In the genomic region with DNA sequence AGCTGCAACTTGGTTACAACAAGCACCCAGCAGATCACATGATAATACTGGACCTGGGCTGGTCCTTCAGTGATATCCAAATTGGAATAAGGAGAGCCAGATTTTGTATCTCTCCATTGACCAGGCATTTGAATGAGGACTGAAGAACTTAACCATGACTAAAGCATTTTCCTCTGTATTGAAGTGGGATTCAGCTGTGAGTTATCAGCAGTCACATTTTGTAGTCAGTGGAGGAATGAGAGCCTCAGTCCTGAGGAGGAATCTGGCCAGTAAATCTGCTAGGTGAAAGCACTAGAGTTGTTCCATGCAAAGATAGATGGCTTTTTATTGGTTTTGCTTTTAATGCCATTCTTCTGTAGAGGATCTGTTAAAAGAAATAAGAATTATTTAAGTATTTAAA, we compare ENCODE assay signal across 24 cellular contexts.
A peak's percentile ranks its signal among the peaks of the same experiment; 100 is the strongest.
DNase-seq lines count a peak whose midpoint lies in the region; ATAC-seq and TF ChIP-seq lines count a peak whose summit lies in the region.
"Had no signal": no experiment of that assay in that cellular context is flagged by ENCODE, and none has a peak within 500 bp of the region (broad histone marks: within the 10 kb centered on the region; RNA-seq: fewer than 3 reads in every experiment).

No MANE protein-coding gene starts in this region.

- no peak overlapping the region for H3K4me3 Mint-ChIP-seq in naive thymus-derived CD8-positive, alpha-beta T cell
- H3K4me3 Mint-ChIP-seq: activated CD4-positive, alpha-beta T cell treated with anti-CD3 and anti-CD28 coated beads, Interleukin-2, amount 10 ng/mL, durations not matched to agents 7 days and 5 days; activated T-helper 1 cell treated with anti-CD3 and anti-CD28 coated beads, Interleukin-12 subunit alpha, Interleukin-12 subunit beta, Interleukin-2, Interleukin-4 antibody, amounts not matched to agents 30 ng/mL and 10 ng/mL and 1 ng/mL, durations not matched to agents 14 hours and 24 hours and 36 hours; nephron progenitor cell; T-helper 1 cell treated with Interleukin-12 subunit alpha and Interleukin-12 subunit beta and Interleukin-4 antibody, amounts not matched to agents 30 μg/mL and 1 μg/mL, for 36 hours had no signal

- POLR2A ChIA-PET in naive thymus-derived CD8-positive, alpha-beta T cell (lab: Charles Lee): no interaction called here

- ATAC-seq in naive thymus-derived CD8-positive, alpha-beta T cell: no peak
- no peak for ATAC-seq in HG02970 (IDR thresholded peaks at IDR 0.05; ENCODE audit: low FRiP score, unreplicated experiment)
- ATAC-seq: sciatic nerve, upper lobe of right lung had no signal

- H3K27ac Mint-ChIP-seq in naive thymus-derived CD8-positive, alpha-beta T cell: no peak overlapping the region
- H3K27ac Mint-ChIP-seq: activated CD4-positive, alpha-beta T cell treated with anti-CD3 and anti-CD28 coated beads, Interleukin-2, amount 10 ng/mL, durations not matched to agents 7 days and 5 days; activated T-helper 1 cell treated with anti-CD3 and anti-CD28 coated beads, Interleukin-12 subunit alpha, Interleukin-12 subunit beta, Interleukin-2, Interleukin-4 antibody, amounts not matched to agents 30 ng/mL and 10 ng/mL and 1 ng/mL, durations not matched to agents 14 hours and 24 hours and 36 hours; nephron progenitor cell; T-helper 1 cell treated with Interleukin-12 subunit alpha and Interleukin-12 subunit beta and Interleukin-4 antibody, amounts not matched to agents 30 μg/mL and 1 μg/mL, for 36 hours had no signal

- no peak for TF ChIP-seq CTCF in choroid plexus epithelial cell (conservative IDR thresholded peaks at IDR 0.05; ENCODE audit: low read depth, low read length)
- no peak for TF ChIP-seq CTCF in kidney epithelial cell (IDR thresholded peaks at IDR 0.05; ENCODE audit: insufficient read depth, low read length, poor library complexity, severe bottlenecking)

- peaks cover 0 to 2% (median 0%) of the 10 kb centered on the region in 3 donors for H3K36me3 Mint-ChIP-seq in naive thymus-derived CD8-positive, alpha-beta T cell

- H3K4me3 ChIP-seq in choroid plexus epithelial cell (ENCODE audit: low read depth, low read length) (no peak overlapping the region), kidney epithelial cell (ENCODE audit: low read depth, low read length) (no peak overlapping the region)
- H3K4me3 ChIP-seq: esophagus squamous epithelium, left ventricle myocardium inferior, SJSA1, upper lobe of right lung had no signal

- H3K27me3 Mint-ChIP-seq in naive thymus-derived CD8-positive, alpha-beta T cell: no peaks in the 10 kb centered on the region
- H3K27me3 Mint-ChIP-seq: activated CD4-positive, alpha-beta T cell treated with anti-CD3 and anti-CD28 coated beads, Interleukin-2, amount 10 ng/mL, durations not matched to agents 7 days and 5 days had no signal

- DNase-seq in GM04503 (ENCODE audit: low read depth) (peak; percentile 4), NCI-H226 (peak; percentile 80), choroid plexus epithelial cell (ENCODE audit: low read depth) (peak; percentile 81), kidney epithelial cell (ENCODE audit: low read depth) (peak; percentile 25), AG08396 (ENCODE audit: low spot score) (no peak), iPS-NIHi7 (ENCODE audit: extremely low spot score) (no peak)
- DNase-seq in naive thymus-derived CD8-positive, alpha-beta T cell: no peak
- DNase-seq: activated CD4-positive, alpha-beta T cell treated with anti-CD3 and anti-CD28 coated beads, Interleukin-2, amount 10 ng/mL, durations not matched to agents 7 days and 5 days; activated naive CD4-positive, alpha-beta T cell treated with anti-CD3 and anti-CD28 coated beads, Interleukin-2, amount 50 U/mL, for 16 hours; anterior cingulate cortex; esophagus squamous epithelium; glutamatergic neuron; left ventricle myocardium inferior; NCI-H1105; NCI-H2081 treated with DMSO at 0.1 percent for 48 hours; NCI-H446; nephron progenitor cell; upper lobe of right lung; WERI-Rb-1 had no signal

- H3K27me3 ChIP-seq in kidney epithelial cell (ENCODE audit: control insufficient read depth, insufficient read depth, low read length): no peaks in the 10 kb centered on the region
- H3K27me3 ChIP-seq: esophagus squamous epithelium, SJSA1, upper lobe of right lung had no signal

- no peaks in the 10 kb centered on the region for H3K36me3 ChIP-seq in kidney epithelial cell (ENCODE audit: control insufficient read depth, insufficient read depth, low read length)
- H3K36me3 ChIP-seq: esophagus squamous epithelium, left ventricle myocardium inferior, SJSA1, upper lobe of right lung, WERI-Rb-1 had no signal

- no peaks in the 10 kb centered on the region for H3K4me1 Mint-ChIP-seq in naive thymus-derived CD8-positive, alpha-beta T cell
- H3K4me1 Mint-ChIP-seq: activated CD4-positive, alpha-beta T cell treated with anti-CD3 and anti-CD28 coated beads, Interleukin-2, amount 10 ng/mL, durations not matched to agents 7 days and 5 days; nephron progenitor cell had no signal

- peaks cover 3 to 30% (median 9%) of the 10 kb centered on the region in 9 donors for H3K9me3 Mint-ChIP-seq in naive thymus-derived CD8-positive, alpha-beta T cell

Comparison
In these comparisons a context has a peak if more than half of its experiments do, and no peak if none do; other contexts are left out.
1. DNase-seq: peak in GM04503 (single experiment), NCI-H226 (single experiment), choroid plexus epithelial cell (single experiment) and kidney epithelial cell (single experiment); none in naive thymus-derived CD8-positive, alpha-beta T cell (0 of 10), AG08396 (single experiment) and iPS-NIHi7 (single experiment).